ENCODE assay signal across 34 cellular contexts in genomic region chr1:3396411-3396810, GRCh38. TPM values are rescaled to one million over a fixed set of nuclear protein-coding genes. Genes with fewer than 3 reads are reported as not detected.
"Had no signal": no experiment of that assay in that cellular context is flagged by ENCODE, and none has a peak within 500 bp of the region (broad histone marks: within the 10 kb centered on the region; RNA-seq: fewer than 3 reads in every experiment).

No MANE protein-coding gene starts in this region.

- H3K36me3 Mint-ChIP-seq: activated CD4-positive, alpha-beta memory T cell treated with anti-CD3 and anti-CD28 coated beads for 36 hours; activated naive CD4-positive, alpha-beta T cell treated with anti-CD3 and anti-CD28 coated beads, Interleukin-2, amount 50 U/mL, for 72 hours; activated naive CD8-positive, alpha-beta T cell treated with anti-CD3 and anti-CD28 coated beads for 36 hours had no signal

- H3K27me3 ChIP-seq: body of pancreas had no signal

- DNase-seq: activated B cell treated with CpG ODN at 0.5 μM for 24 hours; activated CD4-positive, alpha-beta memory T cell treated with anti-CD3 and anti-CD28 coated beads for 36 hours; activated CD4-positive, alpha-beta T cell treated with anti-CD3 and anti-CD28 coated beads for 4 hours; activated CD4-positive, alpha-beta T cell treated with anti-CD3 and anti-CD28 coated beads, Interleukin-2, amount 10 ng/mL, durations not matched to agents 24 days and 14 days; activated CD4-positive, alpha-beta T cell treated with anti-CD3 and anti-CD28 coated beads, Interleukin-2, amount 50 U/mL, for 1 hour; activated CD4-positive, alpha-beta T cell treated with anti-CD3 and anti-CD28 coated beads, Interleukin-2, amount 50 U/mL, for 4 hours; activated CD4-positive, CD25-positive, alpha-beta regulatory T cell treated with anti-CD3 and anti-CD28 coated beads, Interleukin-2, amount 50 U/mL, for 72 hours; activated CD8-positive, alpha-beta memory T cell treated with anti-CD3 and anti-CD28 coated beads, Interleukin-2, amount 50 U/mL, for 4 hours; activated CD8-positive, alpha-beta T cell treated with anti-CD3 and anti-CD28 coated beads for 36 hours; activated effector memory CD4-positive, alpha-beta T cell treated with anti-CD3 and anti-CD28 coated beads, Interleukin-2, amount 50 U/mL, for 16 hours; activated gamma-delta T cell treated with Interleukin-2 at 50 U/mL for 16 hours; activated naive CD4-positive, alpha-beta T cell; activated naive CD4-positive, alpha-beta T cell treated with anti-CD3 and anti-CD28 coated beads for 36 hours; activated naive CD4-positive, alpha-beta T cell treated with anti-CD3 and anti-CD28 coated beads, Interleukin-2, amount 50 U/mL, for 16 hours; activated naive CD8-positive, alpha-beta T cell treated with anti-CD3 and anti-CD28 coated beads for 36 hours; activated T-cell treated with anti-CD3 and anti-CD28 coated beads for 4 hours; activated T-cell treated with anti-CD3 and anti-CD28 coated beads, Interleukin-2, amount 50 U/mL, for 1 hour; activated T-cell treated with anti-CD3 and anti-CD28 coated beads, Interleukin-2, amount 50 U/mL, for 4 hours; activated T-cell treated with anti-CD3 and anti-CD28 coated beads, Interleukin-2, amount 50 U/mL, for 72 hours; adrenal gland; amniotic stem cell; body of pancreas; brain microvascular endothelial cell; central memory CD4-positive, alpha-beta T cell; T-helper 1 cell; T-helper 2 cell; T-helper 9 cell had no signal

- H3K36me3 ChIP-seq: adrenal gland, brain microvascular endothelial cell, breast epithelium had no signal

- H3K4me1 ChIP-seq: adrenal gland, body of pancreas had no signal

- H3K4me1 Mint-ChIP-seq: activated B cell treated with CpG ODN at 0.5 μM for 24 hours; activated CD4-positive, alpha-beta T cell treated with anti-CD3 and anti-CD28 coated beads, Interleukin-2, amount 10 ng/mL, durations not matched to agents 24 days and 14 days; activated naive CD8-positive, alpha-beta T cell treated with anti-CD3 and anti-CD28 coated beads for 36 hours; activated T-helper 17 cell treated with anti-CD3 and anti-CD28 coated beads, Interleukin-2, amount 50 U/mL, for 72 hours had no signal

- H3K9me3 ChIP-seq: adrenal gland, body of pancreas, breast epithelium had no signal

- H3K27ac ChIP-seq: adrenal gland, body of pancreas, brain microvascular endothelial cell, breast epithelium, VCaP had no signal

- H3K9me3 Mint-ChIP-seq: activated B cell treated with CpG ODN at 0.5 μM for 24 hours; activated CD4-positive, alpha-beta memory T cell treated with anti-CD3 and anti-CD28 coated beads for 36 hours; activated CD4-positive, alpha-beta T cell treated with anti-CD3 and anti-CD28 coated beads, Interleukin-2, amount 10 ng/mL, durations not matched to agents 24 days and 14 days; activated CD8-positive, alpha-beta T cell treated with anti-CD3 and anti-CD28 coated beads for 36 hours; activated naive CD4-positive, alpha-beta T cell treated with anti-CD3 and anti-CD28 coated beads for 36 hours; activated naive CD4-positive, alpha-beta T cell treated with anti-CD3 and anti-CD28 coated beads, Interleukin-2, amount 50 U/mL, for 72 hours; activated naive CD8-positive, alpha-beta T cell treated with anti-CD3 and anti-CD28 coated beads for 36 hours; activated T-cell treated with anti-CD3 and anti-CD28 coated beads, Interleukin-2, amount 50 U/mL, for 4 hours; activated T-cell treated with anti-CD3 and anti-CD28 coated beads, Interleukin-2, amount 50 U/mL, for 72 hours; activated T-helper 1 cell treated with anti-CD3 and anti-CD28 coated beads, Interleukin-12 subunit alpha, Interleukin-12 subunit beta, Interleukin-2, Interleukin-4 antibody, amounts not matched to agents 30 ng/mL and 10 ng/mL and 1 ng/mL, durations not matched to agents 14 hours and 24 hours and 36 hours; activated T-helper 17 cell treated with anti-CD3 and anti-CD28 coated beads, Interleukin-2, amount 50 U/mL, for 72 hours; T-helper 1 cell treated with Interleukin-12 subunit alpha and Interleukin-12 subunit beta and Interleukin-4 antibody, amounts not matched to agents 30 μg/mL and 1 μg/mL, for 36 hours; T-helper 2 cell treated with Interferon-gamma antibody and Interleukin-4, amounts not matched to agents 5 μg/mL and 100 μg/mL, for 36 hours had no signal

- H3K27ac Mint-ChIP-seq: activated B cell treated with CpG ODN at 0.5 μM for 24 hours; activated CD4-positive, alpha-beta memory T cell treated with anti-CD3 and anti-CD28 coated beads for 36 hours; activated CD4-positive, alpha-beta T cell treated with anti-CD3 and anti-CD28 coated beads, Interleukin-2, amount 10 ng/mL, durations not matched to agents 24 days and 14 days; activated CD8-positive, alpha-beta T cell treated with anti-CD3 and anti-CD28 coated beads for 36 hours; activated naive CD4-positive, alpha-beta T cell treated with anti-CD3 and anti-CD28 coated beads for 36 hours; activated naive CD4-positive, alpha-beta T cell treated with anti-CD3 and anti-CD28 coated beads, Interleukin-2, amount 50 U/mL, for 72 hours; activated naive CD8-positive, alpha-beta T cell treated with anti-CD3 and anti-CD28 coated beads for 36 hours; activated T-cell treated with anti-CD3 and anti-CD28 coated beads, Interleukin-2, amount 50 U/mL, for 72 hours; activated T-helper 1 cell treated with anti-CD3 and anti-CD28 coated beads, Interleukin-12 subunit alpha, Interleukin-12 subunit beta, Interleukin-2, Interleukin-4 antibody, amounts not matched to agents 30 ng/mL and 10 ng/mL and 1 ng/mL, durations not matched to agents 14 hours and 24 hours and 36 hours; activated T-helper 17 cell treated with anti-CD3 and anti-CD28 coated beads, Interleukin-2, amount 50 U/mL, for 72 hours; T-helper 1 cell treated with Interleukin-12 subunit alpha and Interleukin-12 subunit beta and Interleukin-4 antibody, amounts not matched to agents 30 μg/mL and 1 μg/mL, for 36 hours; T-helper 2 cell treated with Interferon-gamma antibody and Interleukin-4, amounts not matched to agents 5 μg/mL and 100 μg/mL, for 36 hours had no signal

- ATAC-seq: activated CD8-positive, alpha-beta T cell treated with anti-CD3 and anti-CD28 coated beads for 36 hours; activated naive CD4-positive, alpha-beta T cell treated with anti-CD3 and anti-CD28 coated beads, Interleukin-2, amount 50 U/mL, for 72 hours; activated T-cell treated with anti-CD3 and anti-CD28 coated beads, Interleukin-2, amount 50 U/mL, for 4 hours; activated T-cell treated with anti-CD3 and anti-CD28 coated beads, Interleukin-2, amount 50 U/mL, for 72 hours; activated T-helper 17 cell treated with anti-CD3 and anti-CD28 coated beads, Interleukin-2, amount 50 U/mL, for 72 hours; body of pancreas had no signal

- H3K4me3 Mint-ChIP-seq: activated B cell treated with CpG ODN at 0.5 μM for 24 hours; activated CD4-positive, alpha-beta memory T cell treated with anti-CD3 and anti-CD28 coated beads for 36 hours; activated CD4-positive, alpha-beta T cell treated with anti-CD3 and anti-CD28 coated beads, Interleukin-2, amount 10 ng/mL, durations not matched to agents 24 days and 14 days; activated CD8-positive, alpha-beta T cell treated with anti-CD3 and anti-CD28 coated beads for 36 hours; activated naive CD4-positive, alpha-beta T cell treated with anti-CD3 and anti-CD28 coated beads for 36 hours; activated naive CD8-positive, alpha-beta T cell treated with anti-CD3 and anti-CD28 coated beads for 36 hours; activated T-cell treated with anti-CD3 and anti-CD28 coated beads, Interleukin-2, amount 50 U/mL, for 4 hours; activated T-cell treated with anti-CD3 and anti-CD28 coated beads, Interleukin-2, amount 50 U/mL, for 72 hours; activated T-helper 1 cell treated with anti-CD3 and anti-CD28 coated beads, Interleukin-12 subunit alpha, Interleukin-12 subunit beta, Interleukin-2, Interleukin-4 antibody, amounts not matched to agents 30 ng/mL and 10 ng/mL and 1 ng/mL, durations not matched to agents 14 hours and 24 hours and 36 hours; activated T-helper 17 cell treated with anti-CD3 and anti-CD28 coated beads, Interleukin-2, amount 50 U/mL, for 72 hours; T-helper 1 cell treated with Interleukin-12 subunit alpha and Interleukin-12 subunit beta and Interleukin-4 antibody, amounts not matched to agents 30 μg/mL and 1 μg/mL, for 36 hours; T-helper 2 cell treated with Interferon-gamma antibody and Interleukin-4, amounts not matched to agents 5 μg/mL and 100 μg/mL, for 36 hours had no signal

- H3K4me3 ChIP-seq: adrenal gland, body of pancreas, breast epithelium had no signal

RNA-seq across cellular contexts. Expression of gene ARHGEF16, which starts 58.1 kb away (rescaled TPM):
- total RNA-seq: activated B cell treated with CpG ODN at 0.5 μM for 24 hours; activated CD4-positive, alpha-beta T cell treated with anti-CD3 and anti-CD28 coated beads, Interleukin-2, amount 10 ng/mL, durations not matched to agents 24 days and 14 days; activated CD8-positive, alpha-beta T cell treated with anti-CD3 and anti-CD28 coated beads for 36 hours; activated T-helper 1 cell treated with anti-CD3 and anti-CD28 coated beads, Interleukin-12 subunit alpha, Interleukin-12 subunit beta, Interleukin-2, Interleukin-4 antibody, amounts not matched to agents 30 ng/mL and 10 ng/mL and 1 ng/mL, durations not matched to agents 14 hours and 24 hours and 36 hours had no signal
